Comparison of ENCODE assay signal across 7 cellular contexts in genomic region chr18:51078026-51078425, GRCh38.
"Had no signal": no experiment of that assay in that cellular context is flagged by ENCODE, and none has a peak within 500 bp of the region (broad histone marks: within the 10 kb centered on the region; RNA-seq: fewer than 3 reads in every experiment).

No MANE protein-coding gene starts in this region.

- FAIRE-seq: H54, HTR-8/SVneo, K562 had no signal

- H3K4me3 ChIP-seq: GM23338, K562 had no signal

- ATAC-seq: GM23338, K562 had no signal

- DNase-seq: H9, HCEC 1CT, IMR-90 had no signal

- H3K4me2 ChIP-seq: GM23338 had no signal

- H2AFZ ChIP-seq: GM23338 had no signal
